ENCODE assay signal across 15 cellular contexts in genomic region chr4:21209854-21210253, GRCh38.
DNase-seq lines count a peak whose midpoint lies in the region; ATAC-seq and TF ChIP-seq lines count a peak whose summit lies in the region.
"Had no signal": no experiment of that assay in that cellular context is flagged by ENCODE, and none has a peak within 500 bp of the region (broad histone marks: within the 10 kb centered on the region; RNA-seq: fewer than 3 reads in every experiment).

No MANE protein-coding gene starts in this region.

- WGBS in mesenchymal stem cell = no CpG with 5 or more reads among the region's 2 CpGs

- no peak for TF ChIP-seq CTCF in endothelial cell (IDR thresholded peaks at IDR 0.05; ENCODE audit: unreplicated experiment)

- no peaks in the 10 kb centered on the region for H3K9me3 ChIP-seq in BLaER1
- no peaks in the 10 kb centered on the region for H3K9me3 ChIP-seq in mesenchymal stem cell (ENCODE audit: control insufficient read depth, low read length)

- no peaks in the 10 kb centered on the region for H4K20me1 ChIP-seq in BLaER1

- H2BK120ac ChIP-seq in mesenchymal stem cell (ENCODE audit: low read depth, low read length) = no peak overlapping the region

- H4K8ac ChIP-seq in mesenchymal stem cell (ENCODE audit: low read length) = no peak overlapping the region

- H3K27ac Mint-ChIP-seq in endothelial cell (ENCODE audit: unreplicated experiment) = peak overlapping the region; percentile 70
- H3K27ac Mint-ChIP-seq: CD4-positive, CD25-positive, alpha-beta regulatory T cell; H9 had no signal

- no peak for ATAC-seq in GM21619 (IDR thresholded peaks at IDR 0.05; ENCODE audit: unreplicated experiment)

- H3K27me3 ChIP-seq in BLaER1 = no peaks in the 10 kb centered on the region
- no peaks in the 10 kb centered on the region for H3K27me3 ChIP-seq in mesenchymal stem cell (ENCODE audit: control insufficient read depth in 1 of 2, insufficient read depth in 1 of 2, low read length in 2 of 2)

- H3K23ac ChIP-seq in mesenchymal stem cell (ENCODE audit: low read length in 2 of 2) = no peak overlapping the region

- H3K79me1 ChIP-seq in mesenchymal stem cell (replicated peaks; ENCODE audit: low read length, poor library complexity, severe bottlenecking) = no peaks in the 10 kb centered on the region

- H3K4me1 ChIP-seq in BLaER1 (peaks cover 10% of the 10 kb centered on the region), mesenchymal stem cell (ENCODE audit: control insufficient read depth, insufficient read depth, low read depth, low read length) (no peaks in the 10 kb centered on the region)

- no peak overlapping the region for H4K91ac ChIP-seq in mesenchymal stem cell (ENCODE audit: low read length)

- H2AFZ ChIP-seq in mesenchymal stem cell (ENCODE audit: low read depth, low read length) = no peak overlapping the region

- no peak overlapping the region for H3K4ac ChIP-seq in mesenchymal stem cell (ENCODE audit: low read depth in 1 of 2, low read length in 2 of 2)

- no peak overlapping the region for H3K4me3 Mint-ChIP-seq in endothelial cell (ENCODE audit: unreplicated experiment)
- H3K4me3 Mint-ChIP-seq: CD4-positive, CD25-positive, alpha-beta regulatory T cell; CD8-positive, alpha-beta memory T cell; H9 had no signal

- DNase-seq in DMS53 treated with DMSO at 0.1 percent for 48 hours (lab: John Stamatoyannopoulos, UW; ENCODE audit: unreplicated experiment) (peak; percentile 42), endothelial cell (ENCODE audit: low spot score) (no peak), mesenchymal stem cell (peak; percentile 24), substantia nigra (lab: John Stamatoyannopoulos, UW) (no peak), epidermal melanocyte (ENCODE audit: insufficient read length, low spot score) (no peak)
- DNase-seq: 8988T; C1 segment of cervical spinal cord; CD4-positive, CD25-positive, alpha-beta regulatory T cell; CD8-positive, alpha-beta memory T cell; COR-L47; DMS79 treated with DMSO at 0.1 percent for 48 hours; GF-D8; H9 had no signal

- no peak overlapping the region for H3K4me3 ChIP-seq in BLaER1
- no peak overlapping the region for H3K4me3 ChIP-seq in mesenchymal stem cell (ENCODE audit: insufficient read depth in 1 of 2, low read depth in 1 of 2, low read length in 2 of 2)

- no peaks in the 10 kb centered on the region for H3K27me3 Mint-ChIP-seq in endothelial cell (ENCODE audit: unreplicated experiment)
- H3K27me3 Mint-ChIP-seq: CD4-positive, CD25-positive, alpha-beta regulatory T cell; CD8-positive, alpha-beta memory T cell had no signal

- no peak overlapping the region for H3K14ac ChIP-seq in mesenchymal stem cell (ENCODE audit: low read length in 2 of 2)

- no peaks in the 10 kb centered on the region for H3K36me3 Mint-ChIP-seq in endothelial cell (ENCODE audit: low read depth, unreplicated experiment)
- H3K36me3 Mint-ChIP-seq: CD4-positive, CD25-positive, alpha-beta regulatory T cell; CD8-positive, alpha-beta memory T cell had no signal

- H3K9ac ChIP-seq in BLaER1 (no peak overlapping the region), mesenchymal stem cell (ENCODE audit: low read length) (no peak overlapping the region)

- H3K4me2 ChIP-seq in BLaER1 (peak overlapping the region; percentile 32), mesenchymal stem cell (ENCODE audit: low read length, poor library complexity, severe bottlenecking) (no peak overlapping the region)

- no peak overlapping the region for H3K18ac ChIP-seq in mesenchymal stem cell (ENCODE audit: low read depth in 1 of 2, low read length in 2 of 2)

- H3K27ac ChIP-seq in BLaER1 = peak overlapping the region; percentile 29; the same call in 1 of the 2 replicates
- H3K27ac ChIP-seq in mesenchymal stem cell (ENCODE audit: low read length, poor library complexity, severe bottlenecking) = no peak overlapping the region
- no peak overlapping the region for H3K27ac ChIP-seq in substantia nigra (ENCODE audit: low read depth, low read length, poor library complexity, severe bottlenecking)

- no peak overlapping the region for H2BK5ac ChIP-seq in mesenchymal stem cell (ENCODE audit: low read depth, low read length, poor library complexity, severe bottlenecking)

- H3K36me3 ChIP-seq in BLaER1 = no peaks in the 10 kb centered on the region
- H3K36me3 ChIP-seq in mesenchymal stem cell (ENCODE audit: control insufficient read depth in 1 of 2, insufficient read depth in 2 of 2, low read depth in 1 of 2, low read length in 2 of 2) = no peaks in the 10 kb centered on the region

- peaks cover 13% of the 10 kb centered on the region for H3K4me1 Mint-ChIP-seq in endothelial cell (ENCODE audit: unreplicated experiment)
- H3K4me1 Mint-ChIP-seq: CD4-positive, CD25-positive, alpha-beta regulatory T cell; CD8-positive, alpha-beta memory T cell had no signal

- no peak overlapping the region for H2BK15ac ChIP-seq in mesenchymal stem cell (ENCODE audit: low read depth, poor library complexity, severe bottlenecking)

- no peaks in the 10 kb centered on the region for H3K9me3 Mint-ChIP-seq in endothelial cell (ENCODE audit: unreplicated experiment)
- H3K9me3 Mint-ChIP-seq: H9 had no signal

- H2AK5ac ChIP-seq in mesenchymal stem cell (ENCODE audit: low read length, severe bottlenecking) = no peak overlapping the region

- H2BK12ac ChIP-seq in mesenchymal stem cell (ENCODE audit: low read length in 2 of 2) = no peak overlapping the region

Comparison
In these comparisons a context has a peak if more than half of its experiments do, and no peak if none do; other contexts are left out.
1. DNase-seq: peak in DMS53 treated with DMSO at 0.1 percent for 48 hours (single experiment) and mesenchymal stem cell (single experiment); none in endothelial cell (single experiment), substantia nigra (0 of 49) and epidermal melanocyte (single experiment).